In genomic region chr16:11668590-11669379, GRCh38 we compare ENCODE assay signal across 8 cellular contexts. TPM values are rescaled to one million over a fixed set of nuclear protein-coding genes. Genes with fewer than 3 reads are reported as not detected.
DNase-seq lines count a peak whose midpoint lies in the region; ATAC-seq and TF ChIP-seq lines count a peak whose summit lies in the region.

No MANE protein-coding gene starts in this region.

- H3K27ac ChIP-seq in esophagus muscularis mucosa (replicated peaks in 1 of 4) (peak overlapping the region; percentile 78 to 85 (median 84)), neutrophil (peak overlapping the region; percentile 98)

- H3K9me3 ChIP-seq in HAP-1 (no peaks in the 10 kb centered on the region), esophagus muscularis mucosa (no peaks in the 10 kb centered on the region), neutrophil (no peaks in the 10 kb centered on the region)

- no peaks in the 10 kb centered on the region for H3K27me3 ChIP-seq in HAP-1 (ENCODE audit: low read depth)
- H3K27me3 ChIP-seq in esophagus muscularis mucosa = no peaks in the 10 kb centered on the region
- peaks cover 33% of the 10 kb centered on the region for H3K27me3 ChIP-seq in neutrophil

- peak overlapping the region; percentile 62 for H3K4me3 ChIP-seq in HAP-1
- peak overlapping the region; percentile 76 for H3K4me3 ChIP-seq in WI38 (ENCODE audit: low read depth, low read length)
- peak overlapping the region; percentile 73 to 99 (median 96) for H3K4me3 ChIP-seq in esophagus muscularis mucosa
- H3K4me3 ChIP-seq in neutrophil (ENCODE audit: low read depth in 1 of 2, low read length in 1 of 2) = peak overlapping the region; percentile 85 to 87

- ATAC-seq in HG02588 (IDR thresholded peaks at IDR 0.05; ENCODE audit: unreplicated experiment) (no peak), GM19035 (IDR thresholded peaks at IDR 0.05; ENCODE audit: unreplicated experiment) (no peak), GM19351 (IDR thresholded peaks at IDR 0.05; ENCODE audit: unreplicated experiment) (no peak)

- DNase-seq in HAP-1 (ENCODE audit: low spot score in 2 of 2) (no peak), esophagus muscularis mucosa (ENCODE audit: extremely low spot score) (no peak), NCI-H446 treated with DMSO at 0.1 percent for 48 hours (lab: John Stamatoyannopoulos, UW) (no peak)

- 0% methylated on average over 13 of the region's 100 CpGs for WGBS in esophagus muscularis mucosa

- TF ChIP-seq POLR2A in esophagus muscularis mucosa (IDR thresholded peaks at IDR 0.05; ENCODE audit: low read depth) = no peak

- no peak for TF ChIP-seq EP300 in esophagus muscularis mucosa (IDR thresholded peaks at IDR 0.05)

- H3K4me1 ChIP-seq in HAP-1 (peaks cover 6% of the 10 kb centered on the region; the same call in 1 of the 2 replicates), esophagus muscularis mucosa (peaks cover 56 to 61% (median 57%) of the 10 kb centered on the region in 4 donors), neutrophil (ENCODE audit: control insufficient read depth in 1 of 2, insufficient read depth in 1 of 2, low read depth in 1 of 2, low read length in 1 of 2) (peaks cover 50 to 62% of the 10 kb centered on the region in 2 experiments)

- intact Hi-C loops in esophagus muscularis mucosa (cut with DNase I) = loop anchor here (10.0 kb wide), 1 partner anchor 724 kb away; the partner anchor contains the start of genes CLEC16A and DEXI

- in situ Hi-C loops in HAP-1 (cut with MboI; ENCODE audit: low sequenced_read_pairs) = no loop called here

- TF ChIP-seq CTCF in WI38 (IDR thresholded peaks at IDR 0.05; ENCODE audit: low read depth, low read length) (no peak), esophagus muscularis mucosa (IDR thresholded peaks at IDR 0.05) (no peak), neutrophil (IDR thresholded peaks at IDR 0.05) (no peak)

- H3K36me3 ChIP-seq in HAP-1 (replicated peaks) = no peaks in the 10 kb centered on the region
- no peaks in the 10 kb centered on the region for H3K36me3 ChIP-seq in esophagus muscularis mucosa
- peaks cover 6% of the 10 kb centered on the region for H3K36me3 ChIP-seq in neutrophil

RNA-seq across cellular contexts. Expression of gene SNN, which starts 0.5 kb away (rescaled TPM):
- 10 to 100 TPM; 30.7 to 66.9 (median 33.6) TPM for total RNA-seq in esophagus muscularis mucosa
